In genomic region chr16:14360326-14361037, GRCh38 we compare ENCODE assay signal across 14 cellular contexts.
"Had no signal": no experiment of that assay in that cellular context is flagged by ENCODE, and none has a peak within 500 bp of the region (broad histone marks: within the 10 kb centered on the region; RNA-seq: fewer than 3 reads in every experiment).

No MANE protein-coding gene starts in this region.

- H3K4me3 ChIP-seq: heart left ventricle, ovary, thyroid gland, upper lobe of right lung, vagina had no signal

- H3K27me3 ChIP-seq: ovary, thyroid gland, upper lobe of right lung, vagina had no signal

- H3K36me3 ChIP-seq: heart left ventricle, ovary, thyroid gland, upper lobe of right lung, vagina had no signal

- ATAC-seq: effector memory CD8-positive, alpha-beta T cell; heart left ventricle; naive thymus-derived CD4-positive, alpha-beta T cell; right cardiac atrium; upper lobe of right lung had no signal

- H3K9me3 ChIP-seq: heart left ventricle, ovary, thyroid gland, upper lobe of right lung, vagina had no signal

- H3K27ac ChIP-seq: heart left ventricle, ovary, thyroid gland, upper lobe of right lung, vagina had no signal

- DNase-seq: effector memory CD8-positive, alpha-beta T cell; heart left ventricle; hippocampal formation; kidney glomerular epithelial cell; naive thymus-derived CD4-positive, alpha-beta T cell; nucleus accumbens; ovary; right cardiac atrium; small intestine; stimulated activated CD4-positive, alpha-beta T cell treated with anti-CD3 and anti-CD28 coated beads, Interleukin-12 subunit alpha, Interleukin-12 subunit beta, amount 100 ng/mL, for 4 hours; stimulated activated naive CD4-positive, alpha-beta T cell treated with Interleukin-2 at 50 U/mL for 16 hours; thyroid gland; upper lobe of right lung had no signal
